In the genomic region with DNA sequence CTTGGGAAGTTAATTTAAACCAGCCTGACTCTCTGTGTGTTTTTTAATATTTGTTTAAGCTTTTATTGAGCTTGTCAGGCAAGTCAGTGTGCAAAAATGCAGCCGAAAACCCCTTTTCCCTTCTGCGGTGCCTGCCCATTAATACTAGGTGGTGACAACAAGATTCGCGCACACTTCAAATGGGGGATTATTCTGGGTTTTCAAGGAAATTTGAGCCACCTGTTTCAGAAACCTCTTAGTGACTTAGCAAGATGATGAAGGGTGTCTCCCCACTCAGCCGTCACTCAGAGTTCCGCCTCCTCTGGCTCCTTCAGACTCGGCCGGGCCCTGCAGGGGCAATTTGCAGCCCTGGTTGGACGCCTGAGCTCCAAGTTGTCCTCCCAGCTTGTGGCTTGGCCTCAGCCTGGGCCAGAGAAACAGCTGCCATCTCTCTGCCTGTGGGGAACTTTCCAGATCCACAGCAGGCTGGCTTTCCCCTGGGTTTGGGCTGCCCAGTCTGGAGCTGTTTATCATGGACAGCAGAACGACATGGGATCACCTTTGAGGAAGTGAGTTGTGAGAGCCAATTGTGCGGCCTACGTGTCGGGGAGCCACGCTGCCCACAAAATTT, we compare ENCODE assay signal across 11 cellular contexts.
DNase-seq lines count a peak whose midpoint lies in the region; TF ChIP-seq lines count a peak whose summit lies in the region.
"Had no signal": no experiment of that assay in that cellular context is flagged by ENCODE, and none has a peak within 500 bp of the region (broad histone marks: within the 10 kb centered on the region; RNA-seq: fewer than 3 reads in every experiment).

No MANE protein-coding gene starts in this region.

- H3K36me3 ChIP-seq in BJ (ENCODE audit: control insufficient read depth, insufficient read depth, low read length): no peaks in the 10 kb centered on the region

- H3K27me3 ChIP-seq in BJ (ENCODE audit: control insufficient read depth, insufficient read depth, low read length): no peaks in the 10 kb centered on the region

- no peak overlapping the region for H3K4me3 Mint-ChIP-seq in nephron progenitor cell

- TF ChIP-seq CTCF in BJ (IDR thresholded peaks at IDR 0.05; ENCODE audit: insufficient read depth, low read depth, low read length): no peak
- no peak for TF ChIP-seq CTCF in foreskin fibroblast (IDR thresholded peaks at IDR 0.05; ENCODE audit: low read depth, low read length)
- no peak for TF ChIP-seq CTCF in nephron progenitor cell (IDR thresholded peaks at IDR 0.05)

- H3K9me3 Mint-ChIP-seq in nephron progenitor cell: no peaks in the 10 kb centered on the region

- no peak overlapping the region for H3K4me3 ChIP-seq in BJ (ENCODE audit: low read depth, low read length)
- peak overlapping the region in 1 of 2 donors; percentile 8 for H3K4me3 ChIP-seq in foreskin fibroblast (ENCODE audit: low read depth in 1 of 2, low read length in 2 of 2)

- H3K27me3 Mint-ChIP-seq in nephron progenitor cell (ENCODE audit: low read depth, poor library complexity): peaks cover 7% of the 10 kb centered on the region

- CTCF ChIA-PET in BJ (lab: Yijun Ruan, JAX): no interaction called here

- DNase-seq in BJ (ENCODE audit: low read depth): peak; percentile 54
- DNase-seq in MV-4-11 (lab: John Stamatoyannopoulos, UW): peak; percentile 42
- DNase-seq in foreskin fibroblast: peak; percentile 62 to 67
- peak; percentile 39 for DNase-seq in nephron progenitor cell
- no peak for DNase-seq in NCI-H2081 treated with DMSO at 0.1 percent for 48 hours (lab: John Stamatoyannopoulos, UW)
- no peak for DNase-seq in NCI-H187 (lab: John Stamatoyannopoulos, UW)
- no peak for DNase-seq in T-helper 9 cell
- no peak for DNase-seq in DMS 273 treated with DMSO at 0.1 percent for 48 hours (lab: John Stamatoyannopoulos, UW)
- DNase-seq: activated T-cell treated with anti-CD3 and anti-CD28 coated beads, Interleukin-2, amount 50 U/mL, for 48 hours; cerebellar nuclear complex; stimulated activated CD4-positive, alpha-beta T cell treated with anti-CD3 and anti-CD28 coated beads, Interleukin-1b, Interleukin-23, amount 100 ng/mL, for 48 hours had no signal

- H3K4me1 Mint-ChIP-seq in nephron progenitor cell: peaks cover 51% of the 10 kb centered on the region

- no peaks in the 10 kb centered on the region for H3K36me3 Mint-ChIP-seq in nephron progenitor cell (ENCODE audit: low read depth)

- POLR2A ChIA-PET in BJ (lab: Charles Lee): no interaction called here

- H3K27ac Mint-ChIP-seq in nephron progenitor cell: peak overlapping the region; percentile 46

Comparison
In these comparisons a context has a peak if more than half of its experiments do, and no peak if none do; other contexts are left out.
1. DNase-seq: peak in BJ (single experiment), MV-4-11 (single experiment), foreskin fibroblast (2 of 2) and nephron progenitor cell (single experiment); none in NCI-H2081 treated with DMSO at 0.1 percent for 48 hours (single experiment), NCI-H187 (0 of 2), T-helper 9 cell (single experiment) and DMS 273 treated with DMSO at 0.1 percent for 48 hours (single experiment).